8 cellular contexts compared by ENCODE assay signal in genomic region chr14:20469890-20470858, GRCh38. TPM values are rescaled to one million over a fixed set of nuclear protein-coding genes. Genes with fewer than 3 reads are reported as not detected.
DNase-seq lines count a peak whose midpoint lies in the region; ATAC-seq and TF ChIP-seq lines count a peak whose summit lies in the region.

No MANE protein-coding gene starts in this region.

- peak overlapping the region; percentile 97 to 100 (median 99) for H3K4me3 Mint-ChIP-seq in CD4-positive, alpha-beta memory T cell

- POLR2A ChIA-PET in CD4-positive, alpha-beta memory T cell (lab: Charles Lee; ENCODE audit: partially characterized antibody): interaction anchor here (0.6 to 5.5 kb wide), 26 partner anchors 10 to 221 kb away, joined by 3 to 119 read pairs (median 4); partner anchors contain the start of genes APEX1, OSGEP, PARP2 and PIP4P1

- peaks cover 34 to 52% of the 10 kb centered on the region in 2 donors for H3K36me3 Mint-ChIP-seq in CD4-positive, alpha-beta memory T cell

- H3K9me3 ChIP-seq in CD4-positive, alpha-beta memory T cell (ENCODE audit: control insufficient read depth in 1 of 2, low read length in 2 of 2): no peaks in the 10 kb centered on the region
- H3K9me3 ChIP-seq in upper lobe of right lung: no peaks in the 10 kb centered on the region

- peaks cover 30% of the 10 kb centered on the region for H3K36me3 ChIP-seq in CD4-positive, alpha-beta memory T cell (ENCODE audit: insufficient read depth, low read length)
- peaks cover 35% of the 10 kb centered on the region for H3K36me3 ChIP-seq in upper lobe of right lung

- peaks cover 0 to 4% (median 0%) of the 10 kb centered on the region in 8 donors for H3K9me3 Mint-ChIP-seq in CD4-positive, alpha-beta memory T cell

- H3K4me1 ChIP-seq in CD4-positive, alpha-beta memory T cell (ENCODE audit: insufficient read depth, low read length): peaks cover 55% of the 10 kb centered on the region
- peaks cover 28% of the 10 kb centered on the region for H3K4me1 ChIP-seq in upper lobe of right lung

- CTCF ChIA-PET in CD4-positive, alpha-beta memory T cell (lab: Charles Lee; ENCODE audit: partially characterized antibody): interaction anchor here (0.9 to 2.3 kb wide), 12 partner anchors 9 to 211 kb away, joined by 3 to 14 read pairs (median 5); partner anchors contain the start of genes APEX1, OSGEP, PARP2 and PIP4P1

- peaks cover 37 to 63% (median 50%) of the 10 kb centered on the region in 4 donors for H3K4me1 Mint-ChIP-seq in CD4-positive, alpha-beta memory T cell

- H3K27ac Mint-ChIP-seq in CD4-positive, alpha-beta memory T cell: peak overlapping the region; percentile 94 to 99 (median 98)

- no peaks in the 10 kb centered on the region for H3K27me3 Mint-ChIP-seq in CD4-positive, alpha-beta memory T cell

- H3K27ac ChIP-seq in CD4-positive, alpha-beta memory T cell (ENCODE audit: low read depth, low read length): peak overlapping the region; percentile 77
- peak overlapping the region; percentile 92 for H3K27ac ChIP-seq in upper lobe of right lung

- H3K27me3 ChIP-seq in CD4-positive, alpha-beta memory T cell (ENCODE audit: insufficient read depth, low read length): no peaks in the 10 kb centered on the region
- no peaks in the 10 kb centered on the region for H3K27me3 ChIP-seq in upper lobe of right lung

- peak; percentile 29 to 84 (median 44) for DNase-seq in CD4-positive, alpha-beta memory T cell
- DNase-seq in RPMI8226: peak; percentile 45
- DNase-seq in activated naive CD4-positive, alpha-beta T cell treated with Interleukin-2 at 50 U/mL for 16 hours: peak; percentile 65
- DNase-seq in germinal center (ENCODE audit: low spot score): peak; percentile 47
- peak; percentile 28 for DNase-seq in omental fat pad (ENCODE audit: low spot score)
- DNase-seq in upper lobe of right lung: no peak

- H3K4me3 ChIP-seq in CD4-positive, alpha-beta memory T cell (ENCODE audit: low read length in 2 of 2): peak overlapping the region; percentile 84 to 92
- peak overlapping the region; percentile 79 for H3K4me3 ChIP-seq in upper lobe of right lung

- no peak for TF ChIP-seq CTCF in omental fat pad (IDR thresholded peaks at IDR 0.05)
- TF ChIP-seq CTCF in upper lobe of right lung (IDR thresholded peaks at IDR 0.05): no peak

- intact Hi-C loops in CD4-positive, alpha-beta memory T cell (cut with micrococcal nuclease): loop anchor here (1.0 to 10.0 kb wide), 5 partner anchors 7 to 795 kb away; partner anchors contain the start of genes APEX1, HNRNPC and PIP4P1
- intact Hi-C loops in upper lobe of right lung (cut with DNase I): no loop called here

- peak; percentile 35 for ATAC-seq in GM19463 (IDR thresholded peaks at IDR 0.05; ENCODE audit: unreplicated experiment)
- peak; percentile 33 for ATAC-seq in HG03571 (IDR thresholded peaks at IDR 0.05; ENCODE audit: unreplicated experiment)
- peak; percentile 78 for ATAC-seq in omental fat pad (ENCODE audit: low FRiP score)
- peak; percentile 78 for ATAC-seq in upper lobe of right lung

RNA-seq across cellular contexts. Expression of gene PNP, which starts 1.0 kb away (rescaled TPM):
- total RNA-seq in CD4-positive, alpha-beta memory T cell: 100 to 1,000 TPM; 106 to 108 TPM
- 100 to 1,000 TPM in 1 of 2 donors, 10 to 100 TPM in 1; 53.8 to 101 TPM for polyA plus RNA-seq in CD4-positive, alpha-beta memory T cell
- total RNA-seq in omental fat pad: 100 to 1,000 TPM in 2 of 4 donors, 10 to 100 TPM in 2; 28.4 to 437 (median 117) TPM
- 32.8 TPM for total RNA-seq in upper lobe of right lung

RNA-seq across cellular contexts. Expression of gene PIP4P1, which starts 8.9 kb away (rescaled TPM):
- total RNA-seq in CD4-positive, alpha-beta memory T cell: 10 to 100 TPM; 77.8 to 78.1 TPM
- polyA plus RNA-seq in CD4-positive, alpha-beta memory T cell: 10 to 100 TPM; 32.4 to 44.3 TPM
- total RNA-seq in omental fat pad (10 to 100 TPM; 20.4 to 24.4 (median 22.5) TPM), upper lobe of right lung (40.2 TPM)

RNA-seq across cellular contexts. Expression of gene APEX1, which starts 15.1 kb away (rescaled TPM):
- total RNA-seq in CD4-positive, alpha-beta memory T cell: 100 to 1,000 TPM; 102 to 105 TPM
- polyA plus RNA-seq in CD4-positive, alpha-beta memory T cell: 100 to 1,000 TPM; 138 to 144 TPM
- total RNA-seq in omental fat pad: 100 to 1,000 TPM; 110 to 146 (median 131) TPM
- 101 TPM for total RNA-seq in upper lobe of right lung

RNA-seq across cellular contexts. Expression of gene OSGEP, which starts 15.6 kb away (rescaled TPM):
- total RNA-seq in CD4-positive, alpha-beta memory T cell: 10 to 100 TPM; 72.3 to 75.9 TPM
- 10 to 100 TPM; 39.3 to 41.8 TPM for polyA plus RNA-seq in CD4-positive, alpha-beta memory T cell
- total RNA-seq in omental fat pad (10 to 100 TPM; 30.9 to 55.1 (median 53.4) TPM), upper lobe of right lung (33.8 TPM)

RNA-seq across cellular contexts. Expression of gene KLHL33, which starts 34.2 kb away (rescaled TPM):
- total RNA-seq in CD4-positive, alpha-beta memory T cell: under 1 TPM; 0.14 to 0.15 TPM
- not detected for polyA plus RNA-seq in CD4-positive, alpha-beta memory T cell
- 1 to 10 TPM in 1 of 4 donors, under 1 TPM in 3; 0.12 to 2.0 (median 0.39) TPM for total RNA-seq in omental fat pad
- total RNA-seq in upper lobe of right lung: 0.29 TPM
